28 cellular contexts compared by ENCODE assay signal in genomic region chr14:67717048-67717447, GRCh38. TPM values are rescaled to one million over a fixed set of nuclear protein-coding genes. Genes with fewer than 3 reads are reported as not detected.
DNase-seq lines count a peak whose midpoint lies in the region; ATAC-seq, FAIRE-seq and TF ChIP-seq lines count a peak whose summit lies in the region.
"Had no signal": no experiment of that assay in that cellular context is flagged by ENCODE, and none has a peak within 500 bp of the region (broad histone marks: within the 10 kb centered on the region; RNA-seq: fewer than 3 reads in every experiment).

No MANE protein-coding gene starts in this region.

- H3K9me3 ChIP-seq in HepG2 (ENCODE audit: low read length) (peaks cover 1% of the 10 kb centered on the region; the same call in 1 of the 2 replicates), right lobe of liver (no peaks in the 10 kb centered on the region), suprapubic skin (no peaks in the 10 kb centered on the region)
- H3K9me3 ChIP-seq: BE2C had no signal

- TF ChIP-seq RAD21 in HepG2 (CRISPR knock-in tag; IDR thresholded peaks at IDR 0.05): no peak

- WGBS in HepG2 (ENCODE audit: low lambda C conversion rate): 15% methylated on average over 1 of the region's 1 CpG
- WGBS in right lobe of liver (ENCODE audit: insufficient coverage, low coverage, low lambda C conversion rate, missing lambda C conversion rate): 100% methylated on average over 1 of the region's 1 CpG
- 98% methylated on average over 1 of the region's 1 CpG for WGBS in suprapubic skin

- DNase-seq in NCI-H510A treated with DMSO at 0.1 percent for 48 hours (lab: John Stamatoyannopoulos, UW) (peak; percentile 9), NCI-H510A (lab: John Stamatoyannopoulos, UW) (no peak), HepG2 (ENCODE audit: low spot score) (peak; percentile 64), right lobe of liver (no peak), suprapubic skin (ENCODE audit: low spot score in 2 of 2) (no peak), EL (no peak)
- DNase-seq: 8988T; ACHN; BE2C; C1 segment of cervical spinal cord; CD4-positive, alpha-beta memory T cell; CD4-positive, CD25-positive, alpha-beta regulatory T cell; CD8-positive, alpha-beta memory T cell; COR-L47; DMS 273 treated with DMSO at 0.1 percent for 48 hours; DMS153; DMS79; DND-41; GF-D8 had no signal

- POLR2A ChIA-PET in HepG2 (lab: Yijun Ruan, JAX): interaction anchor here (0.9 kb wide), 1 partner anchor 12 kb away, joined by 3 read pairs; no protein-coding TSS in a partner anchor

- TF ChIP-seq CTCF in HepG2 (CRISPR knock-in tag; IDR thresholded peaks at IDR 0.05): no peak
- no peak for TF ChIP-seq CTCF in right lobe of liver (IDR thresholded peaks at IDR 0.05)
- no peak for TF ChIP-seq CTCF in suprapubic skin (IDR thresholded peaks at IDR 0.05)

- in situ Hi-C loops in HepG2 (cut with HindIII; ENCODE audit: extremely low pct_ligation_motif_present, low pct_unique_long_range_greater_than_20kb): no loop called here

- no peak overlapping the region; the same call in 1 of the 2 replicates for H3K9ac ChIP-seq in HepG2 (ENCODE audit: insufficient read depth, low read depth, low read length)
- H3K9ac ChIP-seq: BLaER1 had no signal

- H3K36me3 ChIP-seq in HepG2 (replicated peaks in 1 of 2; ENCODE audit: control insufficient read depth in 1 of 2, insufficient read depth in 2 of 2, low read length in 2 of 2) (no peaks in the 10 kb centered on the region), right lobe of liver (no peaks in the 10 kb centered on the region), suprapubic skin (no peaks in the 10 kb centered on the region)
- H3K36me3 ChIP-seq: BE2C, BLaER1 had no signal

- H3K4me3 ChIP-seq in HepG2 (replicated peaks in 1 of 3; ENCODE audit: insufficient read depth in 1 of 3, low read depth in 2 of 3, low read length in 3 of 3) (no peak overlapping the region), right lobe of liver (no peak overlapping the region), suprapubic skin (no peak overlapping the region)
- H3K4me3 ChIP-seq: BLaER1 had no signal

- BruUV-seq in HepG2 (replicated peaks; lab: Mats Ljungman, UMichigan): no TSS peak

- no peak overlapping the region for H2AFZ ChIP-seq in HepG2 (ENCODE audit: low read length)

- CTCF ChIA-PET in HepG2 (lab: Yijun Ruan, JAX; ENCODE audit: low intra/inter-chr PET ratio, low total read pairs): no interaction called here

- ATAC-seq in HepG2 (peak; percentile 85), right lobe of liver (no peak), esophagus mucosa (peak; percentile 28)

- H3K27me3 ChIP-seq in HepG2 (ENCODE audit: control insufficient read depth in 1 of 2, insufficient read depth in 2 of 2, low read length in 2 of 2) (no peaks in the 10 kb centered on the region), right lobe of liver (no peaks in the 10 kb centered on the region), suprapubic skin (no peaks in the 10 kb centered on the region)
- H3K27me3 ChIP-seq: BE2C, BLaER1 had no signal

- no peaks in the 10 kb centered on the region for H3K79me2 ChIP-seq in HepG2 (ENCODE audit: insufficient read depth, low read length)

- TF ChIP-seq EP300 in HepG2 (IDR thresholded peaks at IDR 0.05; ENCODE audit: low read depth in 2 of 2, low read length in 2 of 2): peak in 1 of 2 experiments; percentile 62; a peak in 1 of 4 replicates
- no peak for TF ChIP-seq EP300 in HepG2 (CRISPR knock-in tag; IDR thresholded peaks at IDR 0.05; ENCODE audit: borderline replicate concordance)
- no peak for TF ChIP-seq EP300 in suprapubic skin (IDR thresholded peaks at IDR 0.05)

- TF ChIP-seq POLR2A in HepG2 (IDR thresholded peaks at IDR 0.05; ENCODE audit: insufficient read depth in 1 of 2, low read depth in 2 of 2, low read length in 2 of 2) (no peak), right lobe of liver (IDR thresholded peaks at IDR 0.05) (no peak), suprapubic skin (IDR thresholded peaks at IDR 0.05) (no peak)

- H3K4me2 ChIP-seq in HepG2 (ENCODE audit: low read depth, low read length): peak overlapping the region; percentile 51
- H3K4me2 ChIP-seq: BLaER1 had no signal

- H3K4me1 ChIP-seq in HepG2 (ENCODE audit: insufficient read depth, low read length) (peaks cover 54% of the 10 kb centered on the region), right lobe of liver (no peaks in the 10 kb centered on the region), suprapubic skin (peaks cover 4% of the 10 kb centered on the region)
- H3K4me1 ChIP-seq: BE2C had no signal

- FAIRE-seq in HepG2 (lab: Jason Lieb, UNC): peak; percentile 28
- FAIRE-seq: A204.1, G401.6, GM12891, GM19239 had no signal

- H3K27ac ChIP-seq in HepG2 (ENCODE audit: extremely low read length, insufficient read depth, low read length): peak overlapping the region; percentile 53
- no peak overlapping the region for H3K27ac ChIP-seq in right lobe of liver
- no peak overlapping the region for H3K27ac ChIP-seq in suprapubic skin
- H3K27ac ChIP-seq: BLaER1 had no signal

- intact Hi-C loops in HepG2 (cut with micrococcal nuclease; ENCODE audit: unreplicated experiment): no loop called here
- intact Hi-C loops in right lobe of liver (cut with DNase I): no loop called here

- no peaks in the 10 kb centered on the region for H4K20me1 ChIP-seq in HepG2 (ENCODE audit: insufficient read depth, low read length)
- H4K20me1 ChIP-seq: BLaER1 had no signal

RNA-seq across cellular contexts. Expression of gene RDH12, which starts 15.4 kb away (rescaled TPM):
- 1.4 and 1.6 TPM in 2 replicates for total RNA-seq in HepG2 (2016; rRNA removed; fragmentation: Illumina TruSeq; extraction: Trizol)
- total RNA-seq in HepG2 (2016; cell fraction: cytosol; rRNA removed; fragmentation: Illumina TruSeq; extraction: Trizol; ENCODE audit: low read depth): 0.97 and 1.7 TPM in 2 replicates
- total RNA-seq in HepG2 (2016; cell fraction: insoluble cytoplasmic fraction; rRNA removed; fragmentation: Illumina TruSeq; extraction: Trizol): 1.2 and 1.4 TPM in 2 replicates
- total RNA-seq in HepG2 (2016; cell fraction: membrane; rRNA removed; fragmentation: Illumina TruSeq; extraction: Trizol): 1.3 and 1.9 TPM in 2 replicates
- total RNA-seq in HepG2 (2016; cell fraction: nucleus; rRNA removed; fragmentation: Illumina TruSeq; extraction: Trizol): 1.3 and 1.6 TPM in 2 replicates
- polyA plus RNA-seq in HepG2 (2011; rRNA removed): 2.1 and 2.6 TPM in 2 replicates
- polyA plus RNA-seq in HepG2 (2011; cell fraction: cytosol; rRNA removed): 1.8 and 2.9 TPM in 2 replicates
- 0.59 and 0.80 TPM in 2 replicates for polyA plus RNA-seq in HepG2 (2011; cell fraction: nucleus; rRNA removed)
- polyA plus RNA-seq in HepG2 (2012): 3.1 and 3.8 TPM in 2 replicates
- polyA plus RNA-seq in HepG2 (2016; cell fraction: cytosol; fragmentation: Illumina TruSeq; extraction: Trizol; ENCODE audit: low read depth): 1.7 and 2.0 TPM in 2 replicates
- polyA plus RNA-seq in HepG2 (2016; cell fraction: insoluble cytoplasmic fraction; fragmentation: Illumina TruSeq; extraction: Trizol; ENCODE audit: low read depth): 1.0 and 1.3 TPM in 2 replicates
- polyA plus RNA-seq in HepG2 (2016; cell fraction: membrane; fragmentation: Illumina TruSeq; extraction: Trizol; ENCODE audit: low read depth): 1.6 and 2.3 TPM in 2 replicates
- polyA plus RNA-seq in HepG2 (2016; cell fraction: nucleus; fragmentation: Illumina TruSeq; extraction: Trizol; ENCODE audit: insufficient read depth, low read depth): 1.5 and 1.8 TPM in 2 replicates
- polyA minus RNA-seq in HepG2 (2011; rRNA and poly(A)+ RNA removed; ENCODE audit: low replicate concordance): 0.07 and 3.1 TPM in 2 replicates
- 0.49 TPM in 1 of 2 replicates, not detected in the other for polyA minus RNA-seq in HepG2 (2011; cell fraction: cytosol; rRNA and poly(A)+ RNA removed)
- polyA minus RNA-seq in HepG2 (2011; cell fraction: nucleus; rRNA and poly(A)+ RNA removed): 1.0 and 1.4 TPM in 2 replicates
- 1 to 10 TPM in 5 of 6 experiments, under 1 TPM in 1; 0.22 to 2.4 (median 1.2) TPM for total RNA-seq in right lobe of liver
- 30.9 TPM for total RNA-seq in esophagus mucosa
- total RNA-seq in suprapubic skin: 10 to 100 TPM; 27.3 to 99.8 (median 81.8) TPM
- total RNA-seq: A673; CD4-positive, alpha-beta memory T cell; CD4-positive, CD25-positive, alpha-beta regulatory T cell; CD8-positive, alpha-beta memory T cell had no signal
- polyA plus RNA-seq: AG04450; CD14-positive monocyte; CD4-positive, alpha-beta memory T cell; CD4-positive, CD25-positive, alpha-beta regulatory T cell; CD8-positive, alpha-beta memory T cell had no signal

RNA-seq across cellular contexts. Expression of gene RDH11, which starts 21.5 kb away (rescaled TPM):
- 51.5 and 106 TPM in 2 replicates for total RNA-seq in HepG2 (2016; rRNA removed; fragmentation: Illumina TruSeq; extraction: Trizol)
- total RNA-seq in HepG2 (2016; cell fraction: cytosol; rRNA removed; fragmentation: Illumina TruSeq; extraction: Trizol; ENCODE audit: low read depth): 50.9 and 57.5 TPM in 2 replicates
- 46.6 and 104 TPM in 2 replicates for total RNA-seq in HepG2 (2016; cell fraction: insoluble cytoplasmic fraction; rRNA removed; fragmentation: Illumina TruSeq; extraction: Trizol)
- total RNA-seq in HepG2 (2016; cell fraction: membrane; rRNA removed; fragmentation: Illumina TruSeq; extraction: Trizol): 32.4 and 37.5 TPM in 2 replicates
- total RNA-seq in HepG2 (2016; cell fraction: nucleus; rRNA removed; fragmentation: Illumina TruSeq; extraction: Trizol): 91.5 and 107 TPM in 2 replicates
- 131 and 167 TPM in 2 replicates for polyA plus RNA-seq in HepG2 (2011; rRNA removed)
- 69.3 and 131 TPM in 2 replicates for polyA plus RNA-seq in HepG2 (2011; cell fraction: cytosol; rRNA removed)
- polyA plus RNA-seq in HepG2 (2011; cell fraction: nucleus; rRNA removed): 180 and 230 TPM in 2 replicates
- 88.1 and 114 TPM in 2 replicates for polyA plus RNA-seq in HepG2 (2012)
- 4.9 TPM in 2 replicates for polyA plus RNA-seq in HepG2 (2016; cell fraction: cytosol; fragmentation: Illumina TruSeq; extraction: Trizol; ENCODE audit: low read depth)
- 39.8 and 43.7 TPM in 2 replicates for polyA plus RNA-seq in HepG2 (2016; cell fraction: insoluble cytoplasmic fraction; fragmentation: Illumina TruSeq; extraction: Trizol; ENCODE audit: low read depth)
- 10.9 and 12.8 TPM in 2 replicates for polyA plus RNA-seq in HepG2 (2016; cell fraction: membrane; fragmentation: Illumina TruSeq; extraction: Trizol; ENCODE audit: low read depth)
- 134 and 137 TPM in 2 replicates for polyA plus RNA-seq in HepG2 (2016; cell fraction: nucleus; fragmentation: Illumina TruSeq; extraction: Trizol; ENCODE audit: insufficient read depth, low read depth)
- 150 and 285 TPM in 2 replicates for polyA minus RNA-seq in HepG2 (2011; rRNA and poly(A)+ RNA removed; ENCODE audit: low replicate concordance)
- polyA minus RNA-seq in HepG2 (2011; cell fraction: cytosol; rRNA and poly(A)+ RNA removed): 65.1 and 97.4 TPM in 2 replicates
- polyA minus RNA-seq in HepG2 (2011; cell fraction: nucleus; rRNA and poly(A)+ RNA removed): 82.8 and 127 TPM in 2 replicates
- 100 to 1,000 TPM in 2 of 6 experiments, 10 to 100 TPM in 4; 35.5 to 106 (median 83.4) TPM for total RNA-seq in right lobe of liver
- 60.1 TPM for total RNA-seq in esophagus mucosa
- 10 to 100 TPM; 39.3 to 70.2 (median 58.8) TPM for total RNA-seq in suprapubic skin

RNA-seq across cellular contexts. Expression of gene VTI1B, which starts 42.6 kb away (rescaled TPM):
- total RNA-seq in HepG2 (2016; rRNA removed; fragmentation: Illumina TruSeq; extraction: Trizol): 93.4 and 103 TPM in 2 replicates
- 490 and 499 TPM in 2 replicates for total RNA-seq in HepG2 (2016; cell fraction: cytosol; rRNA removed; fragmentation: Illumina TruSeq; extraction: Trizol; ENCODE audit: low read depth)
- total RNA-seq in HepG2 (2016; cell fraction: insoluble cytoplasmic fraction; rRNA removed; fragmentation: Illumina TruSeq; extraction: Trizol): 82.3 and 101 TPM in 2 replicates
- 431 and 454 TPM in 2 replicates for total RNA-seq in HepG2 (2016; cell fraction: membrane; rRNA removed; fragmentation: Illumina TruSeq; extraction: Trizol)
- 33.3 and 43.2 TPM in 2 replicates for total RNA-seq in HepG2 (2016; cell fraction: nucleus; rRNA removed; fragmentation: Illumina TruSeq; extraction: Trizol)
- 26.1 and 39.0 TPM in 2 replicates for polyA plus RNA-seq in HepG2 (2011; rRNA removed)
- 20.7 and 27.3 TPM in 2 replicates for polyA plus RNA-seq in HepG2 (2011; cell fraction: cytosol; rRNA removed)
- polyA plus RNA-seq in HepG2 (2011; cell fraction: nucleus; rRNA removed): 9.5 and 12.2 TPM in 2 replicates
- polyA plus RNA-seq in HepG2 (2012): 31.1 and 40.8 TPM in 2 replicates
- polyA plus RNA-seq in HepG2 (2016; cell fraction: cytosol; fragmentation: Illumina TruSeq; extraction: Trizol; ENCODE audit: low read depth): 700 and 745 TPM in 2 replicates
- 92.1 and 96.4 TPM in 2 replicates for polyA plus RNA-seq in HepG2 (2016; cell fraction: insoluble cytoplasmic fraction; fragmentation: Illumina TruSeq; extraction: Trizol; ENCODE audit: low read depth)
- polyA plus RNA-seq in HepG2 (2016; cell fraction: membrane; fragmentation: Illumina TruSeq; extraction: Trizol; ENCODE audit: low read depth): 412 and 438 TPM in 2 replicates
- polyA plus RNA-seq in HepG2 (2016; cell fraction: nucleus; fragmentation: Illumina TruSeq; extraction: Trizol; ENCODE audit: insufficient read depth, low read depth): 62.6 and 62.8 TPM in 2 replicates
- polyA minus RNA-seq in HepG2 (2011; rRNA and poly(A)+ RNA removed; ENCODE audit: low replicate concordance): 16.7 and 35.8 TPM in 2 replicates
- polyA minus RNA-seq in HepG2 (2011; cell fraction: cytosol; rRNA and poly(A)+ RNA removed): 17.1 and 22.0 TPM in 2 replicates
- polyA minus RNA-seq in HepG2 (2011; cell fraction: nucleus; rRNA and poly(A)+ RNA removed): 25.4 and 25.8 TPM in 2 replicates
- 10 to 100 TPM; 44.2 to 70.1 (median 54.6) TPM for total RNA-seq in right lobe of liver
- 81.0 TPM for total RNA-seq in esophagus mucosa
- total RNA-seq in suprapubic skin: 10 to 100 TPM; 48.4 to 61.1 (median 56.2) TPM

Comparison
In these comparisons a context has a peak if more than half of its experiments do, and no peak if none do; other contexts are left out.
1. DNase-seq: peak in NCI-H510A treated with DMSO at 0.1 percent for 48 hours (single experiment) and HepG2 (single experiment); none in NCI-H510A (single experiment), right lobe of liver (0 of 3), suprapubic skin (0 of 2) and EL (single experiment).
2. ATAC-seq: peak in HepG2 (single experiment) and esophagus mucosa (single experiment); none in right lobe of liver (0 of 4).